In the genomic region with DNA sequence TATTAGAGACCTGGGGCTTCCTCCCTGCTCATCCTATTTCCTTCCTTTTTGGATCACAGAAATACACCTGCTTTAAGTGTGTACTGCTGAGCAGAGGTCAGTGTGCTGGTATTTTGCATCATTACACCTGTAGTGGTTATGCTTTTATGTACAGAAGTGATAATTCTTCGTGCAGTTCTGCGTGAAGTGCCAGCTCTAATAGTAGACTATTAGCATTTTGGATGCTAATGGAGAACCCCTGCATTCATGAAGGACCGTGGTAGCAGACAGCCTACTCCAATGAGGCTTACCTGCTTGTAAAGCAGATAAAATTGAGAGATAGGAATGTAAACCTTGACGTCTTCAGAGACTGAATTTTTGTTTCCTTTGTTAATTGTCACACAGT, we compare ENCODE assay signal across 11 cellular contexts.
DNase-seq lines count a peak whose midpoint lies in the region; ATAC-seq and TF ChIP-seq lines count a peak whose summit lies in the region.
"Had no signal": no experiment of that assay in that cellular context is flagged by ENCODE, and none has a peak within 500 bp of the region (broad histone marks: within the 10 kb centered on the region; RNA-seq: fewer than 3 reads in every experiment).

No MANE protein-coding gene starts in this region.

- peaks cover 6% of the 10 kb centered on the region for H3K4me1 ChIP-seq in stomach smooth muscle (ENCODE audit: control insufficient read depth, insufficient read depth, low read length)

- H3K27me3 ChIP-seq in stomach smooth muscle (ENCODE audit: control insufficient read depth in 1 of 2, insufficient read depth in 2 of 2, low read length in 2 of 2): no peaks in the 10 kb centered on the region

- TF ChIP-seq CTCF in coronary artery (IDR thresholded peaks at IDR 0.05): no peak

- H3K27me3 Mint-ChIP-seq in natural killer cell treated with Interleukin-12 subunit alpha and Interleukin-12 subunit beta and Interleukin-15 and Interleukin-18, amount 100 ng/mL, for 72 hours: no peaks in the 10 kb centered on the region
- H3K27me3 Mint-ChIP-seq: activated CD4-positive, alpha-beta memory T cell treated with anti-CD3 and anti-CD28 coated beads, Interleukin-2, amount 10 ng/mL, durations not matched to agents 7 days and 5 days; effector memory CD8-positive, alpha-beta T cell had no signal

- peaks cover 2% of the 10 kb centered on the region for H3K9me3 Mint-ChIP-seq in natural killer cell treated with Interleukin-12 subunit alpha and Interleukin-12 subunit beta and Interleukin-15 and Interleukin-18, amount 100 ng/mL, for 72 hours
- H3K9me3 Mint-ChIP-seq: activated CD4-positive, alpha-beta memory T cell treated with anti-CD3 and anti-CD28 coated beads, Interleukin-2, amount 10 ng/mL, durations not matched to agents 7 days and 5 days; activated naive CD4-positive, alpha-beta T cell treated with anti-CD3 and anti-CD28 coated beads, Interleukin-2, amount 50 U/mL, for 72 hours had no signal

- no peaks in the 10 kb centered on the region for H3K36me3 Mint-ChIP-seq in natural killer cell treated with Interleukin-12 subunit alpha and Interleukin-12 subunit beta and Interleukin-15 and Interleukin-18, amount 100 ng/mL, for 72 hours
- H3K36me3 Mint-ChIP-seq: activated naive CD4-positive, alpha-beta T cell treated with anti-CD3 and anti-CD28 coated beads, Interleukin-2, amount 50 U/mL, for 72 hours had no signal

- H3K36me3 ChIP-seq in stomach smooth muscle (ENCODE audit: control insufficient read depth in 2 of 2, insufficient read depth in 2 of 2, low read length in 2 of 2): no peaks in the 10 kb centered on the region

- peak; percentile 6 for ATAC-seq in GM19395 (IDR thresholded peaks at IDR 0.05; ENCODE audit: unreplicated experiment)
- ATAC-seq in HG03108 (IDR thresholded peaks at IDR 0.05; ENCODE audit: unreplicated experiment): peak; percentile 6
- ATAC-seq in natural killer cell treated with Interleukin-12 subunit alpha and Interleukin-12 subunit beta and Interleukin-15 and Interleukin-18, amount 100 ng/mL, for 72 hours: no peak
- ATAC-seq: activated naive CD4-positive, alpha-beta T cell treated with anti-CD3 and anti-CD28 coated beads, Interleukin-2, amount 50 U/mL, for 72 hours; effector memory CD8-positive, alpha-beta T cell had no signal

- peak overlapping the region in 1 of 2 donors; percentile 42 for H3K27ac ChIP-seq in coronary artery
- no peak overlapping the region for H3K27ac ChIP-seq in stomach smooth muscle (ENCODE audit: low read length)

- H3K27ac Mint-ChIP-seq in natural killer cell treated with Interleukin-12 subunit alpha and Interleukin-12 subunit beta and Interleukin-15 and Interleukin-18, amount 100 ng/mL, for 72 hours: no peak overlapping the region
- H3K27ac Mint-ChIP-seq: activated CD4-positive, alpha-beta memory T cell treated with anti-CD3 and anti-CD28 coated beads, Interleukin-2, amount 10 ng/mL, durations not matched to agents 7 days and 5 days; activated naive CD4-positive, alpha-beta T cell treated with anti-CD3 and anti-CD28 coated beads, Interleukin-2, amount 50 U/mL, for 72 hours; effector memory CD8-positive, alpha-beta T cell had no signal

- no peaks in the 10 kb centered on the region for H3K9me3 ChIP-seq in stomach smooth muscle (ENCODE audit: control insufficient read depth in 2 of 2, low read length in 2 of 2)

- DNase-seq in coronary artery (ENCODE audit: low spot score): no peak
- no peak for DNase-seq in activated CD4-positive, alpha-beta T cell treated with anti-CD3 and anti-CD28 coated beads for 48 hours
- no peak for DNase-seq in natural killer cell treated with Interleukin-12 subunit alpha and Interleukin-12 subunit beta and Interleukin-15 and Interleukin-18, amount 100 ng/mL, for 72 hours (ENCODE audit: low spot score)
- DNase-seq in DMS53 treated with DMSO at 0.1 percent for 48 hours (lab: John Stamatoyannopoulos, UW; ENCODE audit: unreplicated experiment): no peak
- DNase-seq: activated CD4-positive, alpha-beta memory T cell treated with anti-CD3 and anti-CD28 coated beads, Interleukin-2, amount 10 ng/mL, durations not matched to agents 7 days and 5 days; effector memory CD8-positive, alpha-beta T cell; NCI-H510A treated with DMSO at 0.1 percent for 48 hours had no signal

- H3K4me3 Mint-ChIP-seq in natural killer cell treated with Interleukin-12 subunit alpha and Interleukin-12 subunit beta and Interleukin-15 and Interleukin-18, amount 100 ng/mL, for 72 hours: no peak overlapping the region
- H3K4me3 Mint-ChIP-seq: activated CD4-positive, alpha-beta memory T cell treated with anti-CD3 and anti-CD28 coated beads, Interleukin-2, amount 10 ng/mL, durations not matched to agents 7 days and 5 days; effector memory CD8-positive, alpha-beta T cell had no signal

- H3K9ac ChIP-seq in stomach smooth muscle (ENCODE audit: low read length in 2 of 2): peak overlapping the region in 1 of 2 donors; percentile 47

- H3K4me3 ChIP-seq in coronary artery (peak overlapping the region; percentile 53), stomach smooth muscle (ENCODE audit: low read length in 2 of 2) (peak overlapping the region; percentile 15 to 64)

- no peaks in the 10 kb centered on the region for H3K4me1 Mint-ChIP-seq in natural killer cell treated with Interleukin-12 subunit alpha and Interleukin-12 subunit beta and Interleukin-15 and Interleukin-18, amount 100 ng/mL, for 72 hours (ENCODE audit: low read depth in 2 of 2)
- H3K4me1 Mint-ChIP-seq: activated CD4-positive, alpha-beta memory T cell treated with anti-CD3 and anti-CD28 coated beads, Interleukin-2, amount 10 ng/mL, durations not matched to agents 7 days and 5 days had no signal

Comparison
In these comparisons a context has a peak if more than half of its experiments do, and no peak if none do; other contexts are left out.
1. ATAC-seq: peak in GM19395 (single experiment) and HG03108 (single experiment); none in natural killer cell treated with Interleukin-12 subunit alpha and Interleukin-12 subunit beta and Interleukin-15 and Interleukin-18, amount 100 ng/mL, for 72 hours (0 of 2).